1 cellular context compared by ENCODE assay signal in the genomic region with DNA sequence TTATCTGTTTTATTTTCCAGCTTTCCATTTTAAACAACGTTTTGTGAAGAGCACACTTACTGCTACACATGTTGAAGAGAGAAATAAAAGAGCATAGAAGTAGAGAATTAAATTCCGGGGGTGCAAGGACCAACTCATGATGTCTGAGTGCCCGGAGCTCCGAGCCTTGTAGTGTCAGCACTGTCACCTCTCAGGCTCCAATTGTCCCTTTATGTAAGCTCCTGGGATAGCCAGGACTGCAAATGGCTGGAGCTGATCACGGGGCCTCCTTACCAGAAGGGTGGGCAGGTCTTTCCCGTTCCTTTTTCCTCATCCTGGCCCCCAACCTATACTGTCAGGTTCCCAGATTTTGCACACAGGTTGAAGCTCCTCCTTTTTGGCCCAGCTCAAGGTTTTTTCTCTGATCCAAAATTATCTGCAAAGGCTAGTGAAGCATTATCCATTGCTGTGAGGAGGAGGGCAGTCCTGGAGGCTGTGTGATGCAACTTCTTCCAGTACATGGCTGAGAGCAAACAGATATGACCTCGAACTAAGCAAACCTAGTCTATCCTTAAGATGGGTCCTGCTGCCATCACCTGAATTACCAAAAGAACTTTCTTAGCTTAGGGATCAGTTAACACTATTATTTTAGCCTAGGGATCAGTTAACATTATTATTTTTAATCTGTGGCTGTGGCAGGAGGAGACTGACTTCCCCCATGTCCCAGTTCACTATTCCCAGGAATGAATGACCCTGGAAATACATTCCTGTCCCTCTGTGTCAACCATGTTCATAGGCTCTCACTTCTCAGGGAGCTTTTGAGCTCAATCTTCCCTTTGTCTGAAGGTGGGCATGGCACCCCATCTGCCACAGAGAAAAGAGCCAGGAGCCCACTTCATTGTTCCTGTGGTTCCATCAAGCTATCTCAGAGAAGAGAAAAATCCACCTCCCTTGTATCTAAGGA.
TF ChIP-seq lines count a peak whose summit lies in the region.

Gene FGG (minus strand): TSS at position 185 of the 943 bp plus-strand sequence. CDS start 47 bp downstream, at position 138.

TF ChIP-seq in HepG2, 621 proteins besides CTCF, POLR2A, EP300 and RAD21 (continued from another document and continues in another):
- TF ChIP-seq GTF2F1 (IDR thresholded peaks at IDR 0.05; ENCODE audit: low read length): peak; percentile 91
- TF ChIP-seq HNRNPUL1 (IDR thresholded peaks at IDR 0.05; ENCODE audit: low read depth, low read length): no peak
- peak; percentile 33; the same call in 1 of the 2 replicates for TF ChIP-seq ZNF563 (CRISPR knock-in tag; IDR thresholded peaks at IDR 0.05)
- peak; percentile 67 for TF ChIP-seq NFYB (CRISPR knock-in tag; IDR thresholded peaks at IDR 0.05)
- TF ChIP-seq PITX1 (CRISPR knock-in tag; IDR thresholded peaks at IDR 0.05): no peak; the same call in 1 of the 2 replicates
- no peak for TF ChIP-seq REL (CRISPR knock-in tag; conservative IDR thresholded peaks at IDR 0.05)
- TF ChIP-seq TCF12 (IDR thresholded peaks at IDR 0.05): no peak
- TF ChIP-seq TCF12 (CRISPR knock-in tag; IDR thresholded peaks at IDR 0.05): no peak
- TF ChIP-seq ZNF792 (CRISPR knock-in tag; IDR thresholded peaks at IDR 0.05): 0 out of 2 replicates have a peak, but pooled peaks have one; percentile 14
- no peak for TF ChIP-seq JARID2 (CRISPR knock-in tag; IDR thresholded peaks at IDR 0.05; ENCODE audit: insufficient replicate concordance)
- TF ChIP-seq FLYWCH1 (CRISPR knock-in tag; IDR thresholded peaks at IDR 0.05): no peak
- TF ChIP-seq NAIF1 (CRISPR knock-in tag; IDR thresholded peaks at IDR 0.05; ENCODE audit: borderline replicate concordance): no peak
- TF ChIP-seq SMARCE1 (IDR thresholded peaks at IDR 0.05; ENCODE audit: borderline replicate concordance): no peak
- TF ChIP-seq ZNF253 (CRISPR knock-in tag; IDR thresholded peaks at IDR 0.05; ENCODE audit: borderline replicate concordance): no peak
- TF ChIP-seq ZNF646 (CRISPR knock-in tag; IDR thresholded peaks at IDR 0.05): no peak
- TF ChIP-seq ZSCAN12 (CRISPR knock-in tag; IDR thresholded peaks at IDR 0.05): no peak
- no peak for TF ChIP-seq RBM39 (IDR thresholded peaks at IDR 0.05; ENCODE audit: low read depth, low read length, poor library complexity, severe bottlenecking)
- no peak for TF ChIP-seq ZNF235 (CRISPR knock-in tag; IDR thresholded peaks at IDR 0.05; ENCODE audit: borderline replicate concordance)
- TF ChIP-seq, protein P1, sequence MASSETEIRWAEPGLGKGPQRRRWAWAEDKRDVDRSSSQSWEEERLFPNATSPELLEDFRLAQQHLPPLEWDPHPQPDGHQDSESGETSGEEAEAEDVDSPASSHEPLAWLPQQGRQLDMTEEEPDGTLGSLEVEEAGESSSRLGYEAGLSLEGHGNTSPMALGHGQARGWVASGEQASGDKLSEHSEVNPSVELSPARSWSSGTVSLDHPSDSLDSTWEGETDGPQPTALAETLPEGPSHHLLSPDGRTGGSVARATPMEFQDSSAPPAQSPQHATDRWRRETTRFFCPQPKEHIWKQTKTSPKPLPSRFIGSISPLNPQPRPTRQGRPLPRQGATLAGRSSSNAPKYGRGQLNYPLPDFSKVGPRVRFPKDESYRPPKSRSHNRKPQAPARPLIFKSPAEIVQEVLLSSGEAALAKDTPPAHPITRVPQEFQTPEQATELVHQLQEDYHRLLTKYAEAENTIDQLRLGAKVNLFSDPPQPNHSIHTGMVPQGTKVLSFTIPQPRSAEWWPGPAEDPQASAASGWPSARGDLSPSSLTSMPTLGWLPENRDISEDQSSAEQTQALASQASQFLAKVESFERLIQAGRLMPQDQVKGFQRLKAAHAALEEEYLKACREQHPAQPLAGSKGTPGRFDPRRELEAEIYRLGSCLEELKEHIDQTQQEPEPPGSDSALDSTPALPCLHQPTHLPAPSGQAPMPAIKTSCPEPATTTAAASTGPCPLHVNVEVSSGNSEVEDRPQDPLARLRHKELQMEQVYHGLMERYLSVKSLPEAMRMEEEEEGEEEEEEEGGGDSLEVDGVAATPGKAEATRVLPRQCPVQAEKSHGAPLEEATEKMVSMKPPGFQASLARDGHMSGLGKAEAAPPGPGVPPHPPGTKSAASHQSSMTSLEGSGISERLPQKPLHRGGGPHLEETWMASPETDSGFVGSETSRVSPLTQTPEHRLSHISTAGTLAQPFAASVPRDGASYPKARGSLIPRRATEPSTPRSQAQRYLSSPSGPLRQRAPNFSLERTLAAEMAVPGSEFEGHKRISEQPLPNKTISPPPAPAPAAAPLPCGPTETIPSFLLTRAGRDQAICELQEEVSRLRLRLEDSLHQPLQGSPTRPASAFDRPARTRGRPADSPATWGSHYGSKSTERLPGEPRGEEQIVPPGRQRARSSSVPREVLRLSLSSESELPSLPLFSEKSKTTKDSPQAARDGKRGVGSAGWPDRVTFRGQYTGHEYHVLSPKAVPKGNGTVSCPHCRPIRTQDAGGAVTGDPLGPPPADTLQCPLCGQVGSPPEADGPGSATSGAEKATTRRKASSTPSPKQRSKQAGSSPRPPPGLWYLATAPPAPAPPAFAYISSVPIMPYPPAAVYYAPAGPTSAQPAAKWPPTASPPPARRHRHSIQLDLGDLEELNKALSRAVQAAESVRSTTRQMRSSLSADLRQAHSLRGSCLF (CRISPR knock-in tag; IDR thresholded peaks at IDR 0.05; ENCODE audit: borderline replicate concordance): no peak
- no peak for TF ChIP-seq GTF3A (CRISPR knock-in tag; conservative IDR thresholded peaks at IDR 0.05)
- TF ChIP-seq ZC3H4 (CRISPR knock-in tag; IDR thresholded peaks at IDR 0.05; ENCODE audit: borderline replicate concordance): no peak
- no peak for TF ChIP-seq ZNF503 (CRISPR knock-in tag; IDR thresholded peaks at IDR 0.05)
- no peak for TF ChIP-seq BRF2 (CRISPR knock-in tag; IDR thresholded peaks at IDR 0.05)
- no peak for TF ChIP-seq TFAP4 (IDR thresholded peaks at IDR 0.05; ENCODE audit: borderline replicate concordance, low read depth)
- TF ChIP-seq HES4 (CRISPR knock-in tag; IDR thresholded peaks at IDR 0.05; ENCODE audit: borderline replicate concordance): no peak
- no peak; the same call in 1 of the 2 replicates for TF ChIP-seq ZBTB20 (CRISPR knock-in tag; IDR thresholded peaks at IDR 0.05; ENCODE audit: borderline replicate concordance, low read depth)
- no peak for TF ChIP-seq ZNF710 (CRISPR knock-in tag; IDR thresholded peaks at IDR 0.05; ENCODE audit: borderline replicate concordance)
- no peak for TF ChIP-seq KDM3A (CRISPR knock-in tag; IDR thresholded peaks at IDR 0.05; ENCODE audit: low read depth)
